ENCODE assay signal across 1 cellular context in genomic region chr19:44912854-44913253, GRCh38.
TF ChIP-seq lines count a peak whose summit lies in the region.

No MANE protein-coding gene starts in this region.

TF ChIP-seq in HepG2, 621 proteins besides CTCF, POLR2A, EP300 and RAD21 (continued from another document and continues in another):
- TF ChIP-seq, protein P1, sequence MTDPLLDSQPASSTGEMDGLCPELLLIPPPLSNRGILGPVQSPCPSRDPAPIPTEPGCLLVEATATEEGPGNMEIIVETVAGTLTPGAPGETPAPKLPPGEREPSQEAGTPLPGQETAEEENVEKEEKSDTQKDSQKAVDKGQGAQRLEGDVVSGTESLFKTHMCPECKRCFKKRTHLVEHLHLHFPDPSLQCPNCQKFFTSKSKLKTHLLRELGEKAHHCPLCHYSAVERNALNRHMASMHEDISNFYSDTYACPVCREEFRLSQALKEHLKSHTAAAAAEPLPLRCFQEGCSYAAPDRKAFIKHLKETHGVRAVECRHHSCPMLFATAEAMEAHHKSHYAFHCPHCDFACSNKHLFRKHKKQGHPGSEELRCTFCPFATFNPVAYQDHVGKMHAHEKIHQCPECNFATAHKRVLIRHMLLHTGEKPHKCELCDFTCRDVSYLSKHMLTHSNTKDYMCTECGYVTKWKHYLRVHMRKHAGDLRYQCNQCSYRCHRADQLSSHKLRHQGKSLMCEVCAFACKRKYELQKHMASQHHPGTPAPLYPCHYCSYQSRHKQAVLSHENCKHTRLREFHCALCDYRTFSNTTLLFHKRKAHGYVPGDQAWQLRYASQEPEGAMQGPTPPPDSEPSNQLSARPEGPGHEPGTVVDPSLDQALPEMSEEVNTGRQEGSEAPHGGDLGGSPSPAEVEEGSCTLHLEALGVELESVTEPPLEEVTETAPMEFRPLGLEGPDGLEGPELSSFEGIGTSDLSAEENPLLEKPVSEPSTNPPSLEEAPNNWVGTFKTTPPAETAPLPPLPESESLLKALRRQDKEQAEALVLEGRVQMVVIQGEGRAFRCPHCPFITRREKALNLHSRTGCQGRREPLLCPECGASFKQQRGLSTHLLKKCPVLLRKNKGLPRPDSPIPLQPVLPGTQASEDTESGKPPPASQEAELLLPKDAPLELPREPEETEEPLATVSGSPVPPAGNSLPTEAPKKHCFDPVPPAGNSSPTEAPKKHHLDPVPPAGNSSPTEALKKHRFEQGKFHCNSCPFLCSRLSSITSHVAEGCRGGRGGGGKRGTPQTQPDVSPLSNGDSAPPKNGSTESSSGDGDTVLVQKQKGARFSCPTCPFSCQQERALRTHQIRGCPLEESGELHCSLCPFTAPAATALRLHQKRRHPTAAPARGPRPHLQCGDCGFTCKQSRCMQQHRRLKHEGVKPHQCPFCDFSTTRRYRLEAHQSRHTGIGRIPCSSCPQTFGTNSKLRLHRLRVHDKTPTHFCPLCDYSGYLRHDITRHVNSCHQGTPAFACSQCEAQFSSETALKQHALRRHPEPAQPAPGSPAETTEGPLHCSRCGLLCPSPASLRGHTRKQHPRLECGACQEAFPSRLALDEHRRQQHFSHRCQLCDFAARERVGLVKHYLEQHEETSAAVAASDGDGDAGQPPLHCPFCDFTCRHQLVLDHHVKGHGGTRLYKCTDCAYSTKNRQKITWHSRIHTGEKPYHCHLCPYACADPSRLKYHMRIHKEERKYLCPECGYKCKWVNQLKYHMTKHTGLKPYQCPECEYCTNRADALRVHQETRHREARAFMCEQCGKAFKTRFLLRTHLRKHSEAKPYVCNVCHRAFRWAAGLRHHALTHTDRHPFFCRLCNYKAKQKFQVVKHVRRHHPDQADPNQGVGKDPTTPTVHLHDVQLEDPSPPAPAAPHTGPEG (CRISPR knock-in tag; IDR thresholded peaks at IDR 0.05), result no peak
- TF ChIP-seq, protein P2, sequence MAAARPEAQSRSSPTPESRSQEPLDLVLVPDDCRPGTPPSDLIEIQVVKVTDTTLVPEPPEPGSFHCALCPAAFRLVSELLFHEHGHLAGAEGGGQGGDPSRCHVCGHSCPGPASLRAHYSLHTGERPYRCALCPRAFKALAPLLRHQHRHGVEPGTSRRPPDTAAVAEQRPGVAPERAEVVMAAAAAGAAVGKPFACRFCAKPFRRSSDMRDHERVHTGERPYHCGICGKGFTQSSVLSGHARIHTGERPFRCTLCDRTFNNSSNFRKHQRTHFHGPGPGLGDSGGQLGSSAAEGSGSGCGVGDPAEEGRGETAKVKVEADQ (CRISPR knock-in tag; IDR thresholded peaks at IDR 0.05; ENCODE audit: borderline replicate concordance), result no peak
- TF ChIP-seq MIXL1 (CRISPR knock-in tag; IDR thresholded peaks at IDR 0.05) (no peak), FOXK2 (IDR thresholded peaks at IDR 0.05) (0 out of 2 replicates have a peak, but pooled peaks have one; percentile 13), ZNF382 (CRISPR knock-in tag; IDR thresholded peaks at IDR 0.05; ENCODE audit: borderline replicate concordance) (no peak), HDAC1 (CRISPR knock-in tag; IDR thresholded peaks at IDR 0.05) (peak; percentile 90), ZNF3 (CRISPR knock-in tag; IDR thresholded peaks at IDR 0.05) (no peak), ZNF251 (CRISPR knock-in tag; IDR thresholded peaks at IDR 0.05) (no peak), SP4 (CRISPR knock-in tag; IDR thresholded peaks at IDR 0.05) (peak; percentile 49; the same call in 1 of the 2 replicates), ZNF124 (CRISPR knock-in tag; IDR thresholded peaks at IDR 0.05) (peak; percentile 43; the same call in 1 of the 2 replicates), HNF1A (IDR thresholded peaks at IDR 0.05; ENCODE audit: low read depth) (no peak), HNF1A (CRISPR knock-in tag; IDR thresholded peaks at IDR 0.05; ENCODE audit: borderline replicate concordance) (peak; percentile 66), RARG (CRISPR knock-in tag; IDR thresholded peaks at IDR 0.05; ENCODE audit: low read depth) (no peak), XBP1 (CRISPR knock-in tag; IDR thresholded peaks at IDR 0.05) (no peak), GTF3A (CRISPR knock-in tag; conservative IDR thresholded peaks at IDR 0.05) (no peak), ZSCAN31 (CRISPR knock-in tag; IDR thresholded peaks at IDR 0.05; ENCODE audit: low read depth) (0 out of 2 replicates have a peak, but pooled peaks have one; percentile 38), ZNF572 (CRISPR knock-in tag; IDR thresholded peaks at IDR 0.05) (no peak), MEIS2 (CRISPR knock-in tag; IDR thresholded peaks at IDR 0.05) (peak; percentile 86; the same call in 1 of the 2 replicates), ZNF441 (CRISPR knock-in tag; IDR thresholded peaks at IDR 0.05; ENCODE audit: borderline replicate concordance) (no peak), KMT2A (CRISPR knock-in tag; IDR thresholded peaks at IDR 0.05) (no peak), DMAP1 (CRISPR knock-in tag; IDR thresholded peaks at IDR 0.05) (peak; percentile 75), CBFB (CRISPR knock-in tag; IDR thresholded peaks at IDR 0.05) (no peak), CHD2 (IDR thresholded peaks at IDR 0.05; ENCODE audit: low read depth, low read length) (no peak), DR1 (CRISPR knock-in tag; IDR thresholded peaks at IDR 0.05) (no peak), ZNF18 (CRISPR knock-in tag; IDR thresholded peaks at IDR 0.05; ENCODE audit: insufficient replicate concordance) (no peak), MXD3 (CRISPR knock-in tag; IDR thresholded peaks at IDR 0.05) (peak; percentile 63; the same call in 1 of the 2 replicates), ZNF713 (CRISPR knock-in tag; IDR thresholded peaks at IDR 0.05) (no peak)
- TF ChIP-seq, protein P3, sequence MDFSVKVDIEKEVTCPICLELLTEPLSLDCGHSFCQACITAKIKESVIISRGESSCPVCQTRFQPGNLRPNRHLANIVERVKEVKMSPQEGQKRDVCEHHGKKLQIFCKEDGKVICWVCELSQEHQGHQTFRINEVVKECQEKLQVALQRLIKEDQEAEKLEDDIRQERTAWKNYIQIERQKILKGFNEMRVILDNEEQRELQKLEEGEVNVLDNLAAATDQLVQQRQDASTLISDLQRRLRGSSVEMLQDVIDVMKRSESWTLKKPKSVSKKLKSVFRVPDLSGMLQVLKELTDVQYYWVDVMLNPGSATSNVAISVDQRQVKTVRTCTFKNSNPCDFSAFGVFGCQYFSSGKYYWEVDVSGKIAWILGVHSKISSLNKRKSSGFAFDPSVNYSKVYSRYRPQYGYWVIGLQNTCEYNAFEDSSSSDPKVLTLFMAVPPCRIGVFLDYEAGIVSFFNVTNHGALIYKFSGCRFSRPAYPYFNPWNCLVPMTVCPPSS (IDR thresholded peaks at IDR 0.05), result no peak
- TF ChIP-seq, protein P4, sequence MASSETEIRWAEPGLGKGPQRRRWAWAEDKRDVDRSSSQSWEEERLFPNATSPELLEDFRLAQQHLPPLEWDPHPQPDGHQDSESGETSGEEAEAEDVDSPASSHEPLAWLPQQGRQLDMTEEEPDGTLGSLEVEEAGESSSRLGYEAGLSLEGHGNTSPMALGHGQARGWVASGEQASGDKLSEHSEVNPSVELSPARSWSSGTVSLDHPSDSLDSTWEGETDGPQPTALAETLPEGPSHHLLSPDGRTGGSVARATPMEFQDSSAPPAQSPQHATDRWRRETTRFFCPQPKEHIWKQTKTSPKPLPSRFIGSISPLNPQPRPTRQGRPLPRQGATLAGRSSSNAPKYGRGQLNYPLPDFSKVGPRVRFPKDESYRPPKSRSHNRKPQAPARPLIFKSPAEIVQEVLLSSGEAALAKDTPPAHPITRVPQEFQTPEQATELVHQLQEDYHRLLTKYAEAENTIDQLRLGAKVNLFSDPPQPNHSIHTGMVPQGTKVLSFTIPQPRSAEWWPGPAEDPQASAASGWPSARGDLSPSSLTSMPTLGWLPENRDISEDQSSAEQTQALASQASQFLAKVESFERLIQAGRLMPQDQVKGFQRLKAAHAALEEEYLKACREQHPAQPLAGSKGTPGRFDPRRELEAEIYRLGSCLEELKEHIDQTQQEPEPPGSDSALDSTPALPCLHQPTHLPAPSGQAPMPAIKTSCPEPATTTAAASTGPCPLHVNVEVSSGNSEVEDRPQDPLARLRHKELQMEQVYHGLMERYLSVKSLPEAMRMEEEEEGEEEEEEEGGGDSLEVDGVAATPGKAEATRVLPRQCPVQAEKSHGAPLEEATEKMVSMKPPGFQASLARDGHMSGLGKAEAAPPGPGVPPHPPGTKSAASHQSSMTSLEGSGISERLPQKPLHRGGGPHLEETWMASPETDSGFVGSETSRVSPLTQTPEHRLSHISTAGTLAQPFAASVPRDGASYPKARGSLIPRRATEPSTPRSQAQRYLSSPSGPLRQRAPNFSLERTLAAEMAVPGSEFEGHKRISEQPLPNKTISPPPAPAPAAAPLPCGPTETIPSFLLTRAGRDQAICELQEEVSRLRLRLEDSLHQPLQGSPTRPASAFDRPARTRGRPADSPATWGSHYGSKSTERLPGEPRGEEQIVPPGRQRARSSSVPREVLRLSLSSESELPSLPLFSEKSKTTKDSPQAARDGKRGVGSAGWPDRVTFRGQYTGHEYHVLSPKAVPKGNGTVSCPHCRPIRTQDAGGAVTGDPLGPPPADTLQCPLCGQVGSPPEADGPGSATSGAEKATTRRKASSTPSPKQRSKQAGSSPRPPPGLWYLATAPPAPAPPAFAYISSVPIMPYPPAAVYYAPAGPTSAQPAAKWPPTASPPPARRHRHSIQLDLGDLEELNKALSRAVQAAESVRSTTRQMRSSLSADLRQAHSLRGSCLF (CRISPR knock-in tag; IDR thresholded peaks at IDR 0.05; ENCODE audit: borderline replicate concordance), result no peak
- TF ChIP-seq, protein P5, sequence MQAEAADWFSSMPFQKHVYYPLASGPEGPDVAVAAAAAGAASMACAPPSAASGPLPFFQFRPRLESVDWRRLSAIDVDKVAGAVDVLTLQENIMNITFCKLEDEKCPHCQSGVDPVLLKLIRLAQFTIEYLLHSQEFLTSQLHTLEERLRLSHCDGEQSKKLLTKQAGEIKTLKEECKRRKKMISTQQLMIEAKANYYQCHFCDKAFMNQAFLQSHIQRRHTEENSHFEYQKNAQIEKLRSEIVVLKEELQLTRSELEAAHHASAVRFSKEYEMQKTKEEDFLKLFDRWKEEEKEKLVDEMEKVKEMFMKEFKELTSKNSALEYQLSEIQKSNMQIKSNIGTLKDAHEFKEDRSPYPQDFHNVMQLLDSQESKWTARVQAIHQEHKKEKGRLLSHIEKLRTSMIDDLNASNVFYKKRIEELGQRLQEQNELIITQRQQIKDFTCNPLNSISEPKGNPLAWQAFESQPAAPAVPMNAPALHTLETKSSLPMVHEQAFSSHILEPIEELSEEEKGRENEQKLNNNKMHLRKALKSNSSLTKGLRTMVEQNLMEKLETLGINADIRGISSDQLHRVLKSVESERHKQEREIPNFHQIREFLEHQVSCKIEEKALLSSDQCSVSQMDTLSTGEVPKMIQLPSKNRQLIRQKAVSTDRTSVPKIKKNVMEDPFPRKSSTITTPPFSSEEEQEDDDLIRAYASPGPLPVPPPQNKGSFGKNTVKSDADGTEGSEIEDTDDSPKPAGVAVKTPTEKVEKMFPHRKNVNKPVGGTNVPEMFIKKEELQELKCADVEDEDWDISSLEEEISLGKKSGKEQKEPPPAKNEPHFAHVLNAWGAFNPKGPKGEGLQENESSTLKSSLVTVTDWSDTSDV (CRISPR knock-in tag; IDR thresholded peaks at IDR 0.05), result no peak
- TF ChIP-seq, protein P6, sequence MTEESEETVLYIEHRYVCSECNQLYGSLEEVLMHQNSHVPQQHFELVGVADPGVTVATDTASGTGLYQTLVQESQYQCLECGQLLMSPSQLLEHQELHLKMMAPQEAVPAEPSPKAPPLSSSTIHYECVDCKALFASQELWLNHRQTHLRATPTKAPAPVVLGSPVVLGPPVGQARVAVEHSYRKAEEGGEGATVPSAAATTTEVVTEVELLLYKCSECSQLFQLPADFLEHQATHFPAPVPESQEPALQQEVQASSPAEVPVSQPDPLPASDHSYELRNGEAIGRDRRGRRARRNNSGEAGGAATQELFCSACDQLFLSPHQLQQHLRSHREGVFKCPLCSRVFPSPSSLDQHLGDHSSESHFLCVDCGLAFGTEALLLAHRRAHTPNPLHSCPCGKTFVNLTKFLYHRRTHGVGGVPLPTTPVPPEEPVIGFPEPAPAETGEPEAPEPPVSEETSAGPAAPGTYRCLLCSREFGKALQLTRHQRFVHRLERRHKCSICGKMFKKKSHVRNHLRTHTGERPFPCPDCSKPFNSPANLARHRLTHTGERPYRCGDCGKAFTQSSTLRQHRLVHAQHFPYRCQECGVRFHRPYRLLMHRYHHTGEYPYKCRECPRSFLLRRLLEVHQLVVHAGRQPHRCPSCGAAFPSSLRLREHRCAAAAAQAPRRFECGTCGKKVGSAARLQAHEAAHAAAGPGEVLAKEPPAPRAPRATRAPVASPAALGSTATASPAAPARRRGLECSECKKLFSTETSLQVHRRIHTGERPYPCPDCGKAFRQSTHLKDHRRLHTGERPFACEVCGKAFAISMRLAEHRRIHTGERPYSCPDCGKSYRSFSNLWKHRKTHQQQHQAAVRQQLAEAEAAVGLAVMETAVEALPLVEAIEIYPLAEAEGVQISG (CRISPR knock-in tag; IDR thresholded peaks at IDR 0.05), result peak; percentile 59
